In the genomic region with DNA sequence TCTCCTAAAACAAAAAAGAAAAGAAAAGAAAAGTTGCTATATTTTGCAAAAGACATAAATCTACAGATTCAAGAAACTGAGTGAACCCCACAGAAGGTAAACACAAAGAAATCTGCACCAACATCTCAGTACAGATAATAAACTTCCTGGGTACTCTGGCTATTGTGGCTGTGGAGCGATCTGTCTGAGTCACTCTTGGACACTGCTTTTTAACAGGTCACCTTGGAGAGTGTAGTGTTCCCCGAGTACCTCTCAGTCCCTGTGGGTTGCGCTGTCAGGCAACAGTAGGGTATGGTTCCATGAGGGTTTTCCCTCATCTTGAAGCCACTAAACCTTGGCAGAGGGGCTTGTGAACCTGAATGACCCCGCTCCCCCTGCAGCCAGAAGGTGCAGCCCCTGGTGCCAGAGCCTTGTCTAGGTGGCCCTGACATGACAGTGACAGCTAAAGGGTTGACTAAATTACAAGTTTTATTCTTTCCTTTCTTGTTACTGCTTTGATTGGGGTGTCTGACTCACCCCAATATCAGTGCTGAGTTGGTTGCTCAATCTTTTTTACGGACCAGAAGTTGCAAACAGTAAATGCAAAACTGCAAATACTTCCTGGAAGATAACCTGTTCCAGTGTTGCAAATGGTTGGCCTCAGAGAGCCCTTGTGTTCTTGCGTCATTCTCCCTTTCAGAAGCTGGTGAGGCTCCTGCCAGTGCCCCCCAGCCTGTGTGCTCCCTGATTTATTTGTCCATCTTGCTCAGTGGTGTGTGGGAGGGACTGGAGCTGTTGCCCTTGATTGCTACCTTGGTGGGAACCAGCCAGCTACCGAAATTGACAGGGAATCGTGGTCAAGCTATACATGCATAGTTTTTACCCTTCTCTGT, we compare ENCODE assay signal across 1 cellular context.
TF ChIP-seq lines count a peak whose summit lies in the region.

No MANE protein-coding gene starts in this region.

TF ChIP-seq in HepG2, 621 proteins besides CTCF, POLR2A, EP300 and RAD21 (continued from another document and continues in another):
- TF ChIP-seq, protein P1, sequence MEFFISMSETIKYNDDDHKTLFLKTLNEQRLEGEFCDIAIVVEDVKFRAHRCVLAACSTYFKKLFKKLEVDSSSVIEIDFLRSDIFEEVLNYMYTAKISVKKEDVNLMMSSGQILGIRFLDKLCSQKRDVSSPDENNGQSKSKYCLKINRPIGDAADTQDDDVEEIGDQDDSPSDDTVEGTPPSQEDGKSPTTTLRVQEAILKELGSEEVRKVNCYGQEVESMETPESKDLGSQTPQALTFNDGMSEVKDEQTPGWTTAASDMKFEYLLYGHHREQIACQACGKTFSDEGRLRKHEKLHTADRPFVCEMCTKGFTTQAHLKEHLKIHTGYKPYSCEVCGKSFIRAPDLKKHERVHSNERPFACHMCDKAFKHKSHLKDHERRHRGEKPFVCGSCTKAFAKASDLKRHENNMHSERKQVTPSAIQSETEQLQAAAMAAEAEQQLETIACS (CRISPR knock-in tag; IDR thresholded peaks at IDR 0.05): no peak
- TF ChIP-seq ZNF777 (CRISPR knock-in tag; IDR thresholded peaks at IDR 0.05) (no peak), ZNF138 (CRISPR knock-in tag; IDR thresholded peaks at IDR 0.05; ENCODE audit: low read depth) (no peak), GABPB1 (CRISPR knock-in tag; IDR thresholded peaks at IDR 0.05) (no peak), ESRRA (CRISPR knock-in tag; IDR thresholded peaks at IDR 0.05; ENCODE audit: low read depth) (0 out of 2 replicates have a peak, but pooled peaks have one; percentile 34), HOXA3 (CRISPR knock-in tag; IDR thresholded peaks at IDR 0.05) (no peak), ZFP82 (CRISPR knock-in tag; IDR thresholded peaks at IDR 0.05; ENCODE audit: borderline replicate concordance) (no peak), FOXM1 (CRISPR knock-in tag; IDR thresholded peaks at IDR 0.05) (no peak), CREBL2 (CRISPR knock-in tag; IDR thresholded peaks at IDR 0.05; ENCODE audit: borderline replicate concordance) (no peak), CREB3 (CRISPR knock-in tag; IDR thresholded peaks at IDR 0.05) (no peak), MEIS1 (CRISPR knock-in tag; IDR thresholded peaks at IDR 0.05; ENCODE audit: borderline replicate concordance) (no peak), ZFY (CRISPR knock-in tag; IDR thresholded peaks at IDR 0.05) (no peak), KLF15 (CRISPR knock-in tag; IDR thresholded peaks at IDR 0.05; ENCODE audit: borderline replicate concordance) (no peak), JUND (CRISPR knock-in tag; IDR thresholded peaks at IDR 0.05) (no peak), ZNF644 (CRISPR knock-in tag; IDR thresholded peaks at IDR 0.05; ENCODE audit: low read depth) (peak; percentile 31; the same call in 1 of the 2 replicates), TEAD3 (CRISPR knock-in tag; optimal IDR thresholded peaks at IDR 0.05; ENCODE audit: borderline replicate concordance) (no peak), ZBTB8A (CRISPR knock-in tag; IDR thresholded peaks at IDR 0.05; ENCODE audit: borderline replicate concordance, low read depth) (no peak), ZMYM3 (CRISPR knock-in tag; IDR thresholded peaks at IDR 0.05) (no peak), CEBPZ (IDR thresholded peaks at IDR 0.05; ENCODE audit: low read length) (no peak), CBX5 (CRISPR knock-in tag; IDR thresholded peaks at IDR 0.05; ENCODE audit: borderline replicate concordance) (no peak), GFI1 (CRISPR knock-in tag; IDR thresholded peaks at IDR 0.05; ENCODE audit: borderline replicate concordance) (no peak; the same call in 1 of the 2 replicates), ZNF850 (CRISPR knock-in tag; conservative IDR thresholded peaks at IDR 0.05) (no peak), ZNF781 (CRISPR knock-in tag; IDR thresholded peaks at IDR 0.05; ENCODE audit: borderline replicate concordance, not compliant biosample characterization) (no peak), ZKSCAN1 (IDR thresholded peaks at IDR 0.05; ENCODE audit: low read length) (no peak), IRX3 (CRISPR knock-in tag; IDR thresholded peaks at IDR 0.05; ENCODE audit: borderline replicate concordance, low read depth) (no peak), RBM39 (IDR thresholded peaks at IDR 0.05; ENCODE audit: low read depth, low read length, poor library complexity, severe bottlenecking) (no peak), DRAP1 (CRISPR knock-in tag; IDR thresholded peaks at IDR 0.05) (no peak), YEATS4 (CRISPR knock-in tag; IDR thresholded peaks at IDR 0.05; ENCODE audit: borderline replicate concordance) (no peak)
- TF ChIP-seq, protein P2, sequence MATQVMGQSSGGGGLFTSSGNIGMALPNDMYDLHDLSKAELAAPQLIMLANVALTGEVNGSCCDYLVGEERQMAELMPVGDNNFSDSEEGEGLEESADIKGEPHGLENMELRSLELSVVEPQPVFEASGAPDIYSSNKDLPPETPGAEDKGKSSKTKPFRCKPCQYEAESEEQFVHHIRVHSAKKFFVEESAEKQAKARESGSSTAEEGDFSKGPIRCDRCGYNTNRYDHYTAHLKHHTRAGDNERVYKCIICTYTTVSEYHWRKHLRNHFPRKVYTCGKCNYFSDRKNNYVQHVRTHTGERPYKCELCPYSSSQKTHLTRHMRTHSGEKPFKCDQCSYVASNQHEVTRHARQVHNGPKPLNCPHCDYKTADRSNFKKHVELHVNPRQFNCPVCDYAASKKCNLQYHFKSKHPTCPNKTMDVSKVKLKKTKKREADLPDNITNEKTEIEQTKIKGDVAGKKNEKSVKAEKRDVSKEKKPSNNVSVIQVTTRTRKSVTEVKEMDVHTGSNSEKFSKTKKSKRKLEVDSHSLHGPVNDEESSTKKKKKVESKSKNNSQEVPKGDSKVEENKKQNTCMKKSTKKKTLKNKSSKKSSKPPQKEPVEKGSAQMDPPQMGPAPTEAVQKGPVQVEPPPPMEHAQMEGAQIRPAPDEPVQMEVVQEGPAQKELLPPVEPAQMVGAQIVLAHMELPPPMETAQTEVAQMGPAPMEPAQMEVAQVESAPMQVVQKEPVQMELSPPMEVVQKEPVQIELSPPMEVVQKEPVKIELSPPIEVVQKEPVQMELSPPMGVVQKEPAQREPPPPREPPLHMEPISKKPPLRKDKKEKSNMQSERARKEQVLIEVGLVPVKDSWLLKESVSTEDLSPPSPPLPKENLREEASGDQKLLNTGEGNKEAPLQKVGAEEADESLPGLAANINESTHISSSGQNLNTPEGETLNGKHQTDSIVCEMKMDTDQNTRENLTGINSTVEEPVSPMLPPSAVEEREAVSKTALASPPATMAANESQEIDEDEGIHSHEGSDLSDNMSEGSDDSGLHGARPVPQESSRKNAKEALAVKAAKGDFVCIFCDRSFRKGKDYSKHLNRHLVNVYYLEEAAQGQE (IDR thresholded peaks at IDR 0.05; ENCODE audit: borderline replicate concordance in 1 of 2, low read depth in 1 of 2, low read length in 2 of 2): no peak
- TF ChIP-seq, protein P3, sequence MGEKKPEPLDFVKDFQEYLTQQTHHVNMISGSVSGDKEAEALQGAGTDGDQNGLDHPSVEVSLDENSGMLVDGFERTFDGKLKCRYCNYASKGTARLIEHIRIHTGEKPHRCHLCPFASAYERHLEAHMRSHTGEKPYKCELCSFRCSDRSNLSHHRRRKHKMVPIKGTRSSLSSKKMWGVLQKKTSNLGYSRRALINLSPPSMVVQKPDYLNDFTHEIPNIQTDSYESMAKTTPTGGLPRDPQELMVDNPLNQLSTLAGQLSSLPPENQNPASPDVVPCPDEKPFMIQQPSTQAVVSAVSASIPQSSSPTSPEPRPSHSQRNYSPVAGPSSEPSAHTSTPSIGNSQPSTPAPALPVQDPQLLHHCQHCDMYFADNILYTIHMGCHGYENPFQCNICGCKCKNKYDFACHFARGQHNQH (CRISPR knock-in tag; IDR thresholded peaks at IDR 0.05): peak; percentile 38; the same call in 1 of the 2 replicates
- TF ChIP-seq, protein P4, sequence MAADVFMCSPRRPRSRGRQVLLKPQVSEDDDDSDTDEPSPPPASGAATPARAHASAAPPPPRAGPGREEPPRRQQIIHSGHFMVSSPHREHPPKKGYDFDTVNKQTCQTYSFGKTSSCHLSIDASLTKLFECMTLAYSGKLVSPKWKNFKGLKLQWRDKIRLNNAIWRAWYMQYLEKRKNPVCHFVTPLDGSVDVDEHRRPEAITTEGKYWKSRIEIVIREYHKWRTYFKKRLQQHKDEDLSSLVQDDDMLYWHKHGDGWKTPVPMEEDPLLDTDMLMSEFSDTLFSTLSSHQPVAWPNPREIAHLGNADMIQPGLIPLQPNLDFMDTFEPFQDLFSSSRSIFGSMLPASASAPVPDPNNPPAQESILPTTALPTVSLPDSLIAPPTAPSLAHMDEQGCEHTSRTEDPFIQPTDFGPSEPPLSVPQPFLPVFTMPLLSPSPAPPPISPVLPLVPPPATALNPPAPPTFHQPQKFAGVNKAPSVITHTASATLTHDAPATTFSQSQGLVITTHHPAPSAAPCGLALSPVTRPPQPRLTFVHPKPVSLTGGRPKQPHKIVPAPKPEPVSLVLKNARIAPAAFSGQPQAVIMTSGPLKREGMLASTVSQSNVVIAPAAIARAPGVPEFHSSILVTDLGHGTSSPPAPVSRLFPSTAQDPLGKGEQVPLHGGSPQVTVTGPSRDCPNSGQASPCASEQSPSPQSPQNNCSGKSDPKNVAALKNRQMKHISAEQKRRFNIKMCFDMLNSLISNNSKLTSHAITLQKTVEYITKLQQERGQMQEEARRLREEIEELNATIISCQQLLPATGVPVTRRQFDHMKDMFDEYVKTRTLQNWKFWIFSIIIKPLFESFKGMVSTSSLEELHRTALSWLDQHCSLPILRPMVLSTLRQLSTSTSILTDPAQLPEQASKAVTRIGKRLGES (CRISPR knock-in tag; IDR thresholded peaks at IDR 0.05; ENCODE audit: borderline replicate concordance): no peak
- TF ChIP-seq, protein P5, sequence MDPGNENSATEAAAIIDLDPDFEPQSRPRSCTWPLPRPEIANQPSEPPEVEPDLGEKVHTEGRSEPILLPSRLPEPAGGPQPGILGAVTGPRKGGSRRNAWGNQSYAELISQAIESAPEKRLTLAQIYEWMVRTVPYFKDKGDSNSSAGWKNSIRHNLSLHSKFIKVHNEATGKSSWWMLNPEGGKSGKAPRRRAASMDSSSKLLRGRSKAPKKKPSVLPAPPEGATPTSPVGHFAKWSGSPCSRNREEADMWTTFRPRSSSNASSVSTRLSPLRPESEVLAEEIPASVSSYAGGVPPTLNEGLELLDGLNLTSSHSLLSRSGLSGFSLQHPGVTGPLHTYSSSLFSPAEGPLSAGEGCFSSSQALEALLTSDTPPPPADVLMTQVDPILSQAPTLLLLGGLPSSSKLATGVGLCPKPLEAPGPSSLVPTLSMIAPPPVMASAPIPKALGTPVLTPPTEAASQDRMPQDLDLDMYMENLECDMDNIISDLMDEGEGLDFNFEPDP (CRISPR knock-in tag; conservative IDR thresholded peaks at IDR 0.05): no peak
- TF ChIP-seq, protein P6, sequence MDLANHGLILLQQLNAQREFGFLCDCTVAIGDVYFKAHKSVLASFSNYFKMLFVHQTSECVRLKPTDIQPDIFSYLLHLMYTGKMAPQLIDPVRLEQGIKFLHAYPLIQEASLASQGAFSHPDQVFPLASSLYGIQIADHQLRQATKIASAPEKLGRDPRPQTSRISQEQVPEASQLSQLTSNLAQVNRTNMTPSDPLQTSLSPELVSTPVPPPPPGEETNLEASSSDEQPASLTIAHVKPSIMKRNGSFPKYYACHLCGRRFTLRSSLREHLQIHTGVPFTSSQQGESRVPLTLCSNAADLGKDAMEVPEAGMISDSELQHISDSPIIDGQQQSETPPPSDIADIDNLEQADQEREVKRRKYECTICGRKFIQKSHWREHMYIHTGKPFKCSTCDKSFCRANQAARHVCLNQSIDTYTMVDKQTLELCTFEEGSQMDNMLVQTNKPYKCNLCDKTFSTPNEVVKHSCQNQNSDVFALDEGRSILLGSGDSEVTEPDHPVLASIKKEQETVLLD (CRISPR knock-in tag; IDR thresholded peaks at IDR 0.05; ENCODE audit: low read depth): no peak
